3 cellular contexts compared by ENCODE assay signal in the genomic region with DNA sequence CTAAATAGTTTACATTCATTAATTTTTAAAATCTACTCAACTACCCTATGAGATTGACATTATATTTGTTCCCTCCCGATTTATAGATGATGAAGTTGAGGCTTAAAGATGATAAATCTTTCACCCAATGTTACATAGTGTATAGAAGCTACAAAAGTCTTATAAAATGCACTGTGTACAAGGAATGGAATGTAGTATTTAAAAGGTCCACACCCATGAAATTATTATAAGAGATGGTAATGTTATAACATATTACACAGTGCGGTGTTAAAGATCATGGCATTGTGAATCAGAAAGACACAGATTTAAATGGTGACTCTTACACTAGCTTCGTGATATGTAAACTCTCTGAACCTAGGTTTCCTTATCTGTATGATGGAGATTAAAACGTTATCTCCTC.
"Had no signal": no experiment of that assay in that cellular context is flagged by ENCODE, and none has a peak within 500 bp of the region (broad histone marks: within the 10 kb centered on the region; RNA-seq: fewer than 3 reads in every experiment).

No MANE protein-coding gene starts in this region.

- H3K4me3 ChIP-seq: GM12878 had no signal

- DNase-seq: GDM1, GF-D8 had no signal
